8 cellular contexts compared by ENCODE assay signal in genomic region chr7:100169147-100169850, GRCh38. TPM values are rescaled to one million over a fixed set of nuclear protein-coding genes. Genes with fewer than 3 reads are reported as not detected.
A peak's percentile ranks its signal among the peaks of the same experiment; 100 is the strongest.
DNase-seq lines count a peak whose midpoint lies in the region; ATAC-seq and TF ChIP-seq lines count a peak whose summit lies in the region.

No MANE protein-coding gene starts in this region.

- peak overlapping the region; percentile 91; the same call in 1 of the 2 replicates for H3K4me3 Mint-ChIP-seq in HFFc6
- H3K4me3 Mint-ChIP-seq in activated naive CD8-positive, alpha-beta T cell treated with anti-CD3 and anti-CD28 coated beads for 36 hours, result peak overlapping the region; percentile 77
- H3K4me3 Mint-ChIP-seq in neural crest cell, result peak overlapping the region; percentile 85

- peaks cover 2% of the 10 kb centered on the region; the same call in 1 of the 2 replicates for H3K27me3 Mint-ChIP-seq in HFFc6 (ENCODE audit: insufficient read depth)
- no peaks in the 10 kb centered on the region for H3K27me3 Mint-ChIP-seq in activated naive CD8-positive, alpha-beta T cell treated with anti-CD3 and anti-CD28 coated beads for 36 hours
- peaks cover 45% of the 10 kb centered on the region for H3K27me3 Mint-ChIP-seq in neural crest cell (ENCODE audit: low read depth)

- H3K36me3 Mint-ChIP-seq in HFFc6 (ENCODE audit: low read depth) (no peaks in the 10 kb centered on the region), neural crest cell (ENCODE audit: low read depth) (peaks cover 3% of the 10 kb centered on the region)
- peaks cover 8% of the 10 kb centered on the region for H3K36me3 Mint-ChIP-seq in activated naive CD8-positive, alpha-beta T cell treated with anti-CD3 and anti-CD28 coated beads for 36 hours

- DNase-seq in DMS53 (lab: John Stamatoyannopoulos, UW) (peak; percentile 48), DMS53 treated with DMSO at 0.1 percent for 48 hours (lab: John Stamatoyannopoulos, UW; ENCODE audit: unreplicated experiment) (no peak), HFFc6 (no peak), neural crest cell (ENCODE audit: low read depth, low spot score) (no peak)
- DNase-seq in activated naive CD8-positive, alpha-beta T cell treated with anti-CD3 and anti-CD28 coated beads for 36 hours, result no peak

- ATAC-seq in GM18873 (IDR thresholded peaks at IDR 0.05; ENCODE audit: low FRiP score, unreplicated experiment), result no peak
- ATAC-seq in HG03432 (IDR thresholded peaks at IDR 0.05; ENCODE audit: unreplicated experiment), result no peak
- ATAC-seq in GM21737 (IDR thresholded peaks at IDR 0.05; ENCODE audit: unreplicated experiment), result no peak

- H3K27ac Mint-ChIP-seq in HFFc6 (no peak overlapping the region), neural crest cell (ENCODE audit: unreplicated experiment) (peak overlapping the region; percentile 92)
- H3K27ac Mint-ChIP-seq in activated naive CD8-positive, alpha-beta T cell treated with anti-CD3 and anti-CD28 coated beads for 36 hours, result peak overlapping the region; percentile 78

- TF ChIP-seq CTCF in HFFc6 (IDR thresholded peaks at IDR 0.05) (no peak; the same call in 1 of the 2 replicates), neural crest cell (conservative IDR thresholded peaks at IDR 0.05) (no peak)

- H3K9me3 Mint-ChIP-seq in HFFc6 (no peaks in the 10 kb centered on the region), neural crest cell (no peaks in the 10 kb centered on the region)
- H3K9me3 Mint-ChIP-seq in activated naive CD8-positive, alpha-beta T cell treated with anti-CD3 and anti-CD28 coated beads for 36 hours, result no peaks in the 10 kb centered on the region

- H3K4me1 Mint-ChIP-seq in HFFc6 (ENCODE audit: low read depth) (peaks cover 25% of the 10 kb centered on the region), neural crest cell (peaks cover 49% of the 10 kb centered on the region)
- peaks cover 62% of the 10 kb centered on the region for H3K4me1 Mint-ChIP-seq in activated naive CD8-positive, alpha-beta T cell treated with anti-CD3 and anti-CD28 coated beads for 36 hours

RNA-seq across cellular contexts. Expression of gene GAL3ST4, which starts 0.9 kb away (rescaled TPM):
- 1 to 10 TPM; 5.1 to 8.6 (median 7.1) TPM for total RNA-seq in HFFc6 (2021; fragmentation: NEBNext Ultra II Directional; extraction: Animal tissue kit (Norgen Biotek cat#: 25700))
- 1 to 10 TPM; 2.9 to 3.6 TPM for total RNA-seq in activated naive CD8-positive, alpha-beta T cell treated with anti-CD3 and anti-CD28 coated beads for 36 hours
- 15.3 and 16.6 TPM in 2 replicates for total RNA-seq in neural crest cell

RNA-seq across cellular contexts. Expression of gene GPC2, which starts 7.9 kb away (rescaled TPM):
- total RNA-seq in HFFc6 (2021; fragmentation: NEBNext Ultra II Directional; extraction: Animal tissue kit (Norgen Biotek cat#: 25700)), result 1 to 10 TPM in 3 of 6 experiments, under 1 TPM in 3; 0.57 to 1.4 (median 0.86) TPM
- 1 to 10 TPM; 3.6 to 3.9 TPM for total RNA-seq in activated naive CD8-positive, alpha-beta T cell treated with anti-CD3 and anti-CD28 coated beads for 36 hours
- 97.8 and 106 TPM in 2 replicates for total RNA-seq in neural crest cell

RNA-seq across cellular contexts. Expression of gene STAG3, which starts 8.4 kb away (rescaled TPM):
- under 1 TPM; 0.24 to 0.91 (median 0.43) TPM for total RNA-seq in HFFc6 (2021; fragmentation: NEBNext Ultra II Directional; extraction: Animal tissue kit (Norgen Biotek cat#: 25700))
- total RNA-seq in activated naive CD8-positive, alpha-beta T cell treated with anti-CD3 and anti-CD28 coated beads for 36 hours, result 10 to 100 TPM; 21.1 to 21.4 TPM
- 1.1 and 1.9 TPM in 2 replicates for total RNA-seq in neural crest cell

RNA-seq across cellular contexts. Expression of gene TRAPPC14, which starts 10.8 kb away (rescaled TPM):
- 10 to 100 TPM; 19.1 to 23.4 (median 21.7) TPM for total RNA-seq in HFFc6 (2021; fragmentation: NEBNext Ultra II Directional; extraction: Animal tissue kit (Norgen Biotek cat#: 25700))
- 10 to 100 TPM; 17.0 to 20.0 TPM for total RNA-seq in activated naive CD8-positive, alpha-beta T cell treated with anti-CD3 and anti-CD28 coated beads for 36 hours
- 32.0 and 33.9 TPM in 2 replicates for total RNA-seq in neural crest cell

RNA-seq across cellular contexts. Expression of gene LAMTOR4, which starts 20.6 kb away (rescaled TPM):
- total RNA-seq in HFFc6 (2021; fragmentation: NEBNext Ultra II Directional; extraction: Animal tissue kit (Norgen Biotek cat#: 25700)), result 100 to 1,000 TPM in 5 of 6 experiments, 10 to 100 TPM in 1; 99.5 to 137 (median 110) TPM
- total RNA-seq in activated naive CD8-positive, alpha-beta T cell treated with anti-CD3 and anti-CD28 coated beads for 36 hours, result 100 to 1,000 TPM; 101 to 104 TPM
- 134 and 135 TPM in 2 replicates for total RNA-seq in neural crest cell

Comparison
In these comparisons a context has a peak if more than half of its experiments do, and no peak if none do; other contexts are left out.
1. RNA of gene GPC2, which starts 7.9 kb away (total RNA-seq): 97.8 to 106 TPM in neural crest cell; 3.6 to 3.9 TPM in activated naive CD8-positive, alpha-beta T cell treated with anti-CD3 and anti-CD28 coated beads for 36 hours and 0.57 to 1.4 TPM in HFFc6; every median in the first group is over 10 times any median in the second.
2. Peak in every context shown above with its lines, with median percentiles within 50 percentile points of each other: H3K4me3 Mint-ChIP-seq.